Comparison of ENCODE assay signal across 11 cellular contexts in genomic region chr16:6099102-6099501, GRCh38.
"Had no signal": no experiment of that assay in that cellular context is flagged by ENCODE, and none has a peak within 500 bp of the region (broad histone marks: within the 10 kb centered on the region; RNA-seq: fewer than 3 reads in every experiment).

No MANE protein-coding gene starts in this region.

- FAIRE-seq: H1, H54 had no signal

- DNase-seq: GM23248, GOT3, H7, H9, HCEC 1CT had no signal

- H3K4me3 ChIP-seq: GM23248, GM23338, HAP-1 had no signal

- H3K9me3 ChIP-seq: HAP-1 had no signal

- H3K9ac ChIP-seq: GM23248 had no signal

- H3K4me2 ChIP-seq: GM23338 had no signal

- H3K4me1 ChIP-seq: HAP-1 had no signal

- H3K27ac Mint-ChIP-seq: GM23338, H9, HFFc6 had no signal

- H3K36me3 ChIP-seq: HAP-1 had no signal

- H2AFZ ChIP-seq: GM23248, GM23338 had no signal

- H3K27ac ChIP-seq: GM23248 had no signal

- ATAC-seq: GM23338, HCT116 had no signal

- H3K4me1 Mint-ChIP-seq: GM23338 had no signal

- H3K4me3 Mint-ChIP-seq: GM23338, H9, HFFc6 had no signal

- H3K9me3 Mint-ChIP-seq: GM23338 had no signal
